Comparison of ENCODE assay signal across 30 cellular contexts in genomic region chr14:22798528-22798927, GRCh38.
DNase-seq lines count a peak whose midpoint lies in the region; ATAC-seq and TF ChIP-seq lines count a peak whose summit lies in the region.
"Had no signal": no experiment of that assay in that cellular context is flagged by ENCODE, and none has a peak within 500 bp of the region (broad histone marks: within the 10 kb centered on the region; RNA-seq: fewer than 3 reads in every experiment).

No MANE protein-coding gene starts in this region.

- no peak for TF ChIP-seq CTCF in tibial artery (IDR thresholded peaks at IDR 0.05)

- DNase-seq in SIG-M5 treated with dmso at 0.1 percent for 504 hours (lab: John Stamatoyannopoulos, UW; ENCODE audit: unreplicated experiment) (peak; percentile 77), SIG-M5 (lab: John Stamatoyannopoulos, UW) (no peak), MV-4-11 (lab: John Stamatoyannopoulos, UW) (peak; percentile 72), NCI-H2029 treated with DMSO at 0.1 percent for 48 hours (lab: John Stamatoyannopoulos, UW) (no peak), tibial artery (no peak)
- DNase-seq in effector CD4-positive, alpha-beta T cell: no peak
- DNase-seq: 8988T; activated CD4-positive, alpha-beta memory T cell treated with anti-CD3 and anti-CD28 coated beads for 36 hours; activated CD4-positive, CD25-positive, alpha-beta regulatory T cell treated with anti-CD3 and anti-CD28 coated beads, Interleukin-2, amount 50 U/mL, for 72 hours; activated CD8-positive, alpha-beta memory T cell treated with anti-CD3 and anti-CD28 coated beads, Interleukin-2, amount 50 U/mL, for 4 hours; activated naive CD4-positive, alpha-beta T cell treated with anti-CD3 and anti-CD28 coated beads, Interleukin-2, amount 50 U/mL, for 16 hours; amniotic stem cell; CD4-positive, alpha-beta memory T cell; colonic mucosa; DMS 273 treated with DMSO at 0.1 percent for 48 hours; endodermal cell; foreskin melanocyte; left cardiac atrium; mesenchymal stem cell; MG63; NCI-H146; NCI-H524 treated with DMSO at 0.1 percent for 48 hours; sigmoid colon; stimulated activated naive CD4-positive, alpha-beta T cell treated with Interleukin-2 at 50 U/mL for 16 hours; T-helper 17 cell; uterus had no signal

- H3K4me3 Mint-ChIP-seq in stimulated activated memory B cell treated with anti-CD40 and anti-IgM and Interleukin-4, amounts not matched to agents 10 μg/mL and 1 μg/mL and 100 μg/mL, for 72 hours: no peak overlapping the region
- H3K4me3 Mint-ChIP-seq: activated CD4-positive, alpha-beta memory T cell treated with anti-CD3 and anti-CD28 coated beads for 36 hours; CD4-positive, alpha-beta memory T cell; endodermal cell; T-helper 17 cell had no signal

- peak overlapping the region; percentile 87 for H3K27ac Mint-ChIP-seq in stimulated activated memory B cell treated with anti-CD40 and anti-IgM and Interleukin-4, amounts not matched to agents 10 μg/mL and 1 μg/mL and 100 μg/mL, for 72 hours
- H3K27ac Mint-ChIP-seq: activated CD4-positive, alpha-beta memory T cell treated with anti-CD3 and anti-CD28 coated beads for 36 hours; endodermal cell; progenitor cell of endocrine pancreas; T-helper 17 cell had no signal

- no peaks in the 10 kb centered on the region for H3K36me3 ChIP-seq in duodenal mucosa (ENCODE audit: control insufficient read depth in 1 of 2, insufficient read depth in 2 of 2, low read length in 2 of 2)
- H3K36me3 ChIP-seq in tibial artery: no peaks in the 10 kb centered on the region
- H3K36me3 ChIP-seq: colonic mucosa, MG63, sigmoid colon, uterus had no signal

- no peak overlapping the region for H3K4me3 ChIP-seq in duodenal mucosa (ENCODE audit: low read depth in 1 of 2, low read length in 2 of 2)
- H3K4me3 ChIP-seq in tibial artery: no peak overlapping the region
- H3K4me3 ChIP-seq: colonic mucosa, MG63, sigmoid colon, uterus had no signal

- H3K4me1 ChIP-seq in duodenal mucosa (ENCODE audit: control insufficient read depth in 1 of 2, insufficient read depth in 2 of 2, low read length in 2 of 2) (peaks cover 31 to 44% of the 10 kb centered on the region in 2 donors), tibial artery (no peaks in the 10 kb centered on the region)
- H3K4me1 ChIP-seq: colonic mucosa, sigmoid colon, uterus had no signal

- ATAC-seq in stimulated activated memory B cell treated with anti-CD40 and anti-IgM and Interleukin-4, amounts not matched to agents 10 μg/mL and 1 μg/mL and 100 μg/mL, for 72 hours: no peak
- ATAC-seq: esophagus mucosa, T-helper 17 cell had no signal

- H3K27me3 ChIP-seq in duodenal mucosa (ENCODE audit: control insufficient read depth in 1 of 2, insufficient read depth in 2 of 2, low read length in 2 of 2) (no peaks in the 10 kb centered on the region), tibial artery (no peaks in the 10 kb centered on the region)
- H3K27me3 ChIP-seq: colonic mucosa, MG63, sigmoid colon, uterus had no signal

- H3K9me3 ChIP-seq in duodenal mucosa (ENCODE audit: control insufficient read depth in 1 of 2, low read length in 2 of 2) (no peaks in the 10 kb centered on the region), tibial artery (no peaks in the 10 kb centered on the region)
- H3K9me3 ChIP-seq: colonic mucosa, MG63, sigmoid colon, uterus had no signal

- H3K36me3 Mint-ChIP-seq in stimulated activated memory B cell treated with anti-CD40 and anti-IgM and Interleukin-4, amounts not matched to agents 10 μg/mL and 1 μg/mL and 100 μg/mL, for 72 hours: peaks cover 24% of the 10 kb centered on the region
- H3K36me3 Mint-ChIP-seq: activated CD4-positive, alpha-beta memory T cell treated with anti-CD3 and anti-CD28 coated beads for 36 hours; CD4-positive, alpha-beta memory T cell had no signal

- H3K4me1 Mint-ChIP-seq in stimulated activated memory B cell treated with anti-CD40 and anti-IgM and Interleukin-4, amounts not matched to agents 10 μg/mL and 1 μg/mL and 100 μg/mL, for 72 hours: peaks cover 88% of the 10 kb centered on the region
- H3K4me1 Mint-ChIP-seq: CD4-positive, alpha-beta memory T cell; T-helper 17 cell had no signal

- H3K9me3 Mint-ChIP-seq in stimulated activated memory B cell treated with anti-CD40 and anti-IgM and Interleukin-4, amounts not matched to agents 10 μg/mL and 1 μg/mL and 100 μg/mL, for 72 hours: peaks cover 3% of the 10 kb centered on the region
- H3K9me3 Mint-ChIP-seq: activated CD4-positive, alpha-beta memory T cell treated with anti-CD3 and anti-CD28 coated beads for 36 hours; endodermal cell had no signal

- intact Hi-C loops in tibial artery (cut with DNase I; ENCODE audit: low total_unique reads): no loop called here

- H3K9ac ChIP-seq in duodenal mucosa (ENCODE audit: low read depth in 1 of 2, low read length in 2 of 2): no peak overlapping the region

- H3K27ac ChIP-seq in duodenal mucosa (ENCODE audit: low read depth, low read length): peak overlapping the region; percentile 10
- no peak overlapping the region for H3K27ac ChIP-seq in tibial artery
- H3K27ac ChIP-seq: colonic mucosa, sigmoid colon, uterus had no signal

- H3K27me3 Mint-ChIP-seq in stimulated activated memory B cell treated with anti-CD40 and anti-IgM and Interleukin-4, amounts not matched to agents 10 μg/mL and 1 μg/mL and 100 μg/mL, for 72 hours: no peaks in the 10 kb centered on the region
- H3K27me3 Mint-ChIP-seq: progenitor cell of endocrine pancreas had no signal

Comparison
In these comparisons a context has a peak if more than half of its experiments do, and no peak if none do; other contexts are left out.
1. DNase-seq: peak in SIG-M5 treated with dmso at 0.1 percent for 504 hours (single experiment) and MV-4-11 (single experiment); none in SIG-M5 (single experiment), effector CD4-positive, alpha-beta T cell (single experiment), NCI-H2029 treated with DMSO at 0.1 percent for 48 hours (single experiment) and tibial artery (0 of 2).